31 cellular contexts compared by ENCODE assay signal in genomic region chr9:83401328-83401895, GRCh38.
"Had no signal": no experiment of that assay in that cellular context is flagged by ENCODE, and none has a peak within 500 bp of the region (broad histone marks: within the 10 kb centered on the region; RNA-seq: fewer than 3 reads in every experiment).

No MANE protein-coding gene starts in this region.

- H3K27me3 Mint-ChIP-seq: activated CD4-positive, alpha-beta memory T cell treated with anti-CD3 and anti-CD28 coated beads for 36 hours; activated naive CD8-positive, alpha-beta T cell treated with anti-CD3 and anti-CD28 coated beads for 36 hours; stimulated activated naive B cell treated with anti-CD40 and anti-IgM and Interleukin-4, amounts not matched to agents 10 μg/mL and 1 μg/mL and 100 μg/mL, for 72 hours had no signal

- H3K4me3 Mint-ChIP-seq: activated CD4-positive, alpha-beta memory T cell treated with anti-CD3 and anti-CD28 coated beads for 36 hours; activated CD4-positive, alpha-beta T cell treated with anti-CD3 and anti-CD28 coated beads, Interleukin-2, amount 10 ng/mL, durations not matched to agents 24 days and 14 days; activated naive CD4-positive, alpha-beta T cell treated with anti-CD3 and anti-CD28 coated beads for 36 hours; activated naive CD8-positive, alpha-beta T cell treated with anti-CD3 and anti-CD28 coated beads for 36 hours; activated T-helper 1 cell treated with anti-CD3 and anti-CD28 coated beads, Interleukin-12 subunit alpha, Interleukin-12 subunit beta, Interleukin-2, Interleukin-4 antibody, amounts not matched to agents 30 ng/mL and 10 ng/mL and 1 ng/mL, durations not matched to agents 14 hours and 24 hours and 36 hours; naive thymus-derived CD4-positive, alpha-beta T cell; stimulated activated naive B cell treated with anti-CD40 and anti-IgM and Interleukin-4, amounts not matched to agents 10 μg/mL and 1 μg/mL and 100 μg/mL, for 72 hours; T-helper 1 cell treated with Interleukin-12 subunit alpha and Interleukin-12 subunit beta and Interleukin-4 antibody, amounts not matched to agents 30 μg/mL and 1 μg/mL, for 36 hours had no signal

- H3K36me3 Mint-ChIP-seq: activated CD4-positive, alpha-beta memory T cell treated with anti-CD3 and anti-CD28 coated beads for 36 hours; activated naive CD8-positive, alpha-beta T cell treated with anti-CD3 and anti-CD28 coated beads for 36 hours; stimulated activated naive B cell treated with anti-CD40 and anti-IgM and Interleukin-4, amounts not matched to agents 10 μg/mL and 1 μg/mL and 100 μg/mL, for 72 hours had no signal

- H3K4me1 Mint-ChIP-seq: activated CD4-positive, alpha-beta T cell treated with anti-CD3 and anti-CD28 coated beads, Interleukin-2, amount 10 ng/mL, durations not matched to agents 24 days and 14 days; activated naive CD8-positive, alpha-beta T cell treated with anti-CD3 and anti-CD28 coated beads for 36 hours; naive thymus-derived CD4-positive, alpha-beta T cell; stimulated activated naive B cell treated with anti-CD40 and anti-IgM and Interleukin-4, amounts not matched to agents 10 μg/mL and 1 μg/mL and 100 μg/mL, for 72 hours had no signal

- H3K27ac Mint-ChIP-seq: activated CD4-positive, alpha-beta memory T cell treated with anti-CD3 and anti-CD28 coated beads for 36 hours; activated CD4-positive, alpha-beta T cell treated with anti-CD3 and anti-CD28 coated beads, Interleukin-2, amount 10 ng/mL, durations not matched to agents 24 days and 14 days; activated naive CD4-positive, alpha-beta T cell treated with anti-CD3 and anti-CD28 coated beads for 36 hours; activated naive CD8-positive, alpha-beta T cell treated with anti-CD3 and anti-CD28 coated beads for 36 hours; activated T-helper 1 cell treated with anti-CD3 and anti-CD28 coated beads, Interleukin-12 subunit alpha, Interleukin-12 subunit beta, Interleukin-2, Interleukin-4 antibody, amounts not matched to agents 30 ng/mL and 10 ng/mL and 1 ng/mL, durations not matched to agents 14 hours and 24 hours and 36 hours; naive thymus-derived CD4-positive, alpha-beta T cell; stimulated activated naive B cell treated with anti-CD40 and anti-IgM and Interleukin-4, amounts not matched to agents 10 μg/mL and 1 μg/mL and 100 μg/mL, for 72 hours; T-helper 1 cell treated with Interleukin-12 subunit alpha and Interleukin-12 subunit beta and Interleukin-4 antibody, amounts not matched to agents 30 μg/mL and 1 μg/mL, for 36 hours had no signal

- H3K4me3 ChIP-seq: adrenal gland, body of pancreas, colonic mucosa, pancreas, prostate gland, stomach, thyroid gland, upper lobe of left lung had no signal

- H3K36me3 ChIP-seq: adrenal gland, colonic mucosa, pancreas, prostate gland, stomach, thyroid gland, upper lobe of left lung, WERI-Rb-1 had no signal

- H3K9me3 ChIP-seq: adrenal gland, body of pancreas, colonic mucosa, pancreas, prostate gland, stomach, thyroid gland, upper lobe of left lung had no signal

- H3K27ac ChIP-seq: adrenal gland, body of pancreas, colonic mucosa, pancreas, prostate gland, stomach, thyroid gland, upper lobe of left lung, WERI-Rb-1 had no signal

- H3K27me3 ChIP-seq: adrenal gland, body of pancreas, colonic mucosa, pancreas, stomach, thyroid gland, upper lobe of left lung had no signal

- ATAC-seq: body of pancreas; left cardiac atrium; left ventricle myocardium superior; naive thymus-derived CD4-positive, alpha-beta T cell; pancreas; stimulated activated naive B cell treated with anti-CD40 and anti-IgM and Interleukin-4, amounts not matched to agents 10 μg/mL and 1 μg/mL and 100 μg/mL, for 72 hours had no signal

- H3K4me1 ChIP-seq: adrenal gland, colonic mucosa, pancreas, prostate gland, thyroid gland, upper lobe of left lung had no signal

- H3K9me3 Mint-ChIP-seq: activated CD4-positive, alpha-beta memory T cell treated with anti-CD3 and anti-CD28 coated beads for 36 hours; activated CD4-positive, alpha-beta T cell treated with anti-CD3 and anti-CD28 coated beads, Interleukin-2, amount 10 ng/mL, durations not matched to agents 24 days and 14 days; activated naive CD4-positive, alpha-beta T cell treated with anti-CD3 and anti-CD28 coated beads for 36 hours; activated naive CD8-positive, alpha-beta T cell treated with anti-CD3 and anti-CD28 coated beads for 36 hours; activated T-helper 1 cell treated with anti-CD3 and anti-CD28 coated beads, Interleukin-12 subunit alpha, Interleukin-12 subunit beta, Interleukin-2, Interleukin-4 antibody, amounts not matched to agents 30 ng/mL and 10 ng/mL and 1 ng/mL, durations not matched to agents 14 hours and 24 hours and 36 hours; naive thymus-derived CD4-positive, alpha-beta T cell; stimulated activated naive B cell treated with anti-CD40 and anti-IgM and Interleukin-4, amounts not matched to agents 10 μg/mL and 1 μg/mL and 100 μg/mL, for 72 hours; T-helper 1 cell treated with Interleukin-12 subunit alpha and Interleukin-12 subunit beta and Interleukin-4 antibody, amounts not matched to agents 30 μg/mL and 1 μg/mL, for 36 hours had no signal

- DNase-seq: activated CD4-positive, alpha-beta memory T cell treated with anti-CD3 and anti-CD28 coated beads for 36 hours; activated CD4-positive, alpha-beta T cell treated with anti-CD3 and anti-CD28 coated beads, Interleukin-2, amount 10 ng/mL, durations not matched to agents 24 days and 14 days; activated CD4-positive, CD25-positive, alpha-beta regulatory T cell treated with anti-CD3 and anti-CD28 coated beads, Interleukin-2, amount 50 U/mL, for 72 hours; activated CD8-positive, alpha-beta memory T cell treated with anti-CD3 and anti-CD28 coated beads, Interleukin-2, amount 50 U/mL, for 4 hours; activated effector memory CD4-positive, alpha-beta T cell treated with anti-CD3 and anti-CD28 coated beads, Interleukin-2, amount 50 U/mL, for 16 hours; activated naive CD4-positive, alpha-beta T cell treated with anti-CD3 and anti-CD28 coated beads for 36 hours; activated naive CD8-positive, alpha-beta T cell treated with anti-CD3 and anti-CD28 coated beads for 36 hours; activated T-cell treated with anti-CD3 and anti-CD28 coated beads, Interleukin-2, amount 50 U/mL, for 1 hour; adrenal gland; aorta; body of pancreas; colonic mucosa; effector CD8-positive, alpha-beta T cell; foreskin melanocyte; islet precursor cell; left cardiac atrium; left ventricle myocardium superior; naive thymus-derived CD4-positive, alpha-beta T cell; nucleus accumbens; pancreas; stimulated activated CD4-positive, alpha-beta T cell treated with anti-CD3 and anti-CD28 coated beads, Interleukin-15, amount 100 ng/mL, for 24 hours; stimulated activated CD4-positive, alpha-beta T cell treated with anti-CD3 and anti-CD28 coated beads, Interleukin-2, amount 100 ng/mL, for 24 hours; stimulated activated naive B cell treated with anti-CD40 and anti-IgM and Interleukin-4, amounts not matched to agents 10 μg/mL and 1 μg/mL and 100 μg/mL, for 72 hours; stomach; T-helper 9 cell; thyroid gland; upper lobe of left lung; WERI-Rb-1 had no signal

- FAIRE-seq: pancreas had no signal
